10 cellular contexts compared by ENCODE assay signal in genomic region chr7:38858281-38858884, GRCh38. TPM values are rescaled to one million over a fixed set of nuclear protein-coding genes. Genes with fewer than 3 reads are reported as not detected.
A peak's percentile ranks its signal among the peaks of the same experiment; 100 is the strongest.
DNase-seq lines count a peak whose midpoint lies in the region; ATAC-seq and TF ChIP-seq lines count a peak whose summit lies in the region.
"Had no signal": no experiment of that assay in that cellular context is flagged by ENCODE, and none has a peak within 500 bp of the region (broad histone marks: within the 10 kb centered on the region; RNA-seq: fewer than 3 reads in every experiment).

No MANE protein-coding gene starts in this region.

- no peaks in the 10 kb centered on the region; the same call in 1 of the 2 replicates for H3K36me3 Mint-ChIP-seq in WTC11

- no peak for ATAC-seq in WTC11
- ATAC-seq in HG02852 (IDR thresholded peaks at IDR 0.05; ENCODE audit: unreplicated experiment) = no peak
- ATAC-seq: right cardiac atrium had no signal

- H3K4me1 Mint-ChIP-seq in WTC11 = peaks cover 7% of the 10 kb centered on the region

- no peak overlapping the region for H3K27ac Mint-ChIP-seq in WTC11

- CTCF ChIA-PET in WTC11 (lab: Charles Lee) = no interaction called here

- POLR2A ChIA-PET in WTC11 (lab: Charles Lee) = no interaction called here

- DNase-seq in ELR (ENCODE audit: low read depth) (peak; percentile 66), NCI-H2081 treated with DMSO at 0.1 percent for 48 hours (lab: John Stamatoyannopoulos, UW) (peak; percentile 35), dedifferentiated amniotic fluid mesenchymal stem cell (ENCODE audit: extremely low spot score) (peak; percentile 77), myocyte (ENCODE audit: low read depth) (peak; percentile 65), WTC11 (ENCODE audit: low spot score) (no peak), NCI-H187 (lab: John Stamatoyannopoulos, UW) (no peak)
- no peak for DNase-seq in effector CD4-positive, alpha-beta T cell
- DNase-seq: DMS79 treated with DMSO at 0.1 percent for 48 hours, right cardiac atrium had no signal

- peaks cover 2% of the 10 kb centered on the region for H3K9me3 Mint-ChIP-seq in WTC11

- H3K4me3 Mint-ChIP-seq in WTC11 = no peak overlapping the region

- no peak for TF ChIP-seq CTCF in WTC11 (IDR thresholded peaks at IDR 0.05)

- H3K27me3 Mint-ChIP-seq in WTC11 (ENCODE audit: low read depth) = no peaks in the 10 kb centered on the region

TF ChIP-seq in WTC11, 78 proteins besides CTCF, POLR2A, EP300 and RAD21:
- TF ChIP-seq GRHL2 (CRISPR knock-in tag; IDR thresholded peaks at IDR 0.05; ENCODE audit: insufficient replicate concordance, severe bottlenecking) (no peak), RELA (CRISPR knock-in tag; IDR thresholded peaks at IDR 0.05; ENCODE audit: borderline replicate concordance) (no peak), ETV6 (CRISPR knock-in tag; IDR thresholded peaks at IDR 0.05) (no peak), OVOL2 (CRISPR knock-in tag; IDR thresholded peaks at IDR 0.05; ENCODE audit: borderline replicate concordance) (no peak), JUN (CRISPR knock-in tag; IDR thresholded peaks at IDR 0.05) (no peak), ERG (CRISPR knock-in tag; IDR thresholded peaks at IDR 0.05) (no peak), NR3C1 (CRISPR knock-in tag; conservative IDR thresholded peaks at IDR 0.05; ENCODE audit: low read depth) (no peak), HMGA2 (CRISPR knock-in tag; IDR thresholded peaks at IDR 0.05) (no peak), FOXP1 (CRISPR knock-in tag; IDR thresholded peaks at IDR 0.05; ENCODE audit: borderline replicate concordance) (no peak), MXD4 (CRISPR knock-in tag; IDR thresholded peaks at IDR 0.05; ENCODE audit: borderline replicate concordance) (no peak), FOXP4 (CRISPR knock-in tag; IDR thresholded peaks at IDR 0.05) (no peak), TEAD4 (CRISPR knock-in tag; IDR thresholded peaks at IDR 0.05) (no peak), ZNF396 (CRISPR knock-in tag; IDR thresholded peaks at IDR 0.05; ENCODE audit: borderline replicate concordance) (no peak), GTF2I (CRISPR knock-in tag; conservative IDR thresholded peaks at IDR 0.05) (no peak), ZBTB43 (CRISPR knock-in tag; IDR thresholded peaks at IDR 0.05) (no peak), ZNF416 (CRISPR knock-in tag; IDR thresholded peaks at IDR 0.05) (no peak), ATF1 (CRISPR knock-in tag; IDR thresholded peaks at IDR 0.05) (no peak), E2F4 (CRISPR knock-in tag; IDR thresholded peaks at IDR 0.05; ENCODE audit: borderline replicate concordance, low read depth) (no peak), CREM (CRISPR knock-in tag; IDR thresholded peaks at IDR 0.05) (no peak), USF2 (CRISPR knock-in tag; IDR thresholded peaks at IDR 0.05) (no peak)
TF ChIP-seq in WTC11: peak in this region for 0.

RNA-seq across cellular contexts. Expression of gene VPS41, which starts 50.6 kb away (rescaled TPM):
- total RNA-seq in myocyte (56.2 and 79.0 TPM in 2 replicates), WTC11 (2021) (50.3 to 59.2 TPM (median 56.2 TPM) in 3 replicates)
- 42.2 TPM for polyA plus RNA-seq in myocyte (2012)

Comparison
In these comparisons a context has a peak if more than half of its experiments do, and no peak if none do; other contexts are left out.
1. DNase-seq: peak in ELR (single experiment), NCI-H2081 treated with DMSO at 0.1 percent for 48 hours (single experiment), dedifferentiated amniotic fluid mesenchymal stem cell (single experiment) and myocyte (single experiment); none in WTC11 (single experiment), NCI-H187 (0 of 2) and effector CD4-positive, alpha-beta T cell (single experiment).